12 cellular contexts compared by ENCODE assay signal in the genomic region with DNA sequence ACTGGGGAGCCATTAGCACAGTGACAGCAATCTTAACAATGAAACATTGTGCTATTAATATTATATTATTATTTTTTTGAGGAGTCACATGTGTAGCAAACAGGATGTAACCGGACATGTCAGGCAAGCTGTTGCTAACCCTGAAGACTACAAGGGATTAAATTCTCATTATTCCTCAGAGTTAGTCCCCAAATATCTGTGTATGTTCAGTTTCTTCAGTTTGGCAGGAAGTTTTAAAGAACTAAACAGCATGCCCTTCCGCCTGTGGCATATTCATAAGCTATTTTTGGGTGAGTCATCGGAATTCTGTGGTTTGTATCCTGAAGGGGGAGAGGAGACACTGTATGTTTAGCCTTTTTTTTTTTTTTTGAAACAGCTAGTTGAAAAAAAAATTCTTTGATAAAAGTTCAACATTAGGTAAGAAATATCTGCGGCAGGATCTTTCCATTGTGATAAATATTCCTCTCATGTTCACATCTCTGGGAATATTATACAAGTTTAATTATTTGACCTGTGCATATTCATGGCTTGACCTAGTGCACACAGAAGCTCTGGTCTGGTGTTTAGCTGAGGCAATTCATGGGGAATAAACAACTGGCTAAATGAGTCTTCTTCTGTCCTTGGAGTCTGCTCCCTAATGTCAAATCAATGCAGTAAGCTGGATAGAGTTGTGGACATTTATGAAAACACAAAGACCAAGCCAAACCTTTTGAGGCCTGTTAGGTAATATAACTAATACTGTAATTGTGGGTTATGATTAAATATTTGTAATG.
DNase-seq lines count a peak whose midpoint lies in the region; ATAC-seq and TF ChIP-seq lines count a peak whose summit lies in the region.
"Had no signal": no experiment of that assay in that cellular context is flagged by ENCODE, and none has a peak within 500 bp of the region (broad histone marks: within the 10 kb centered on the region; RNA-seq: fewer than 3 reads in every experiment).

No MANE protein-coding gene starts in this region.

- H3K9me3 ChIP-seq in left lung = no peaks in the 10 kb centered on the region
- H3K9me3 ChIP-seq: heart left ventricle had no signal

- DNase-seq in AG04449 (ENCODE audit: low read depth, low spot score) = peak; percentile 71
- DNase-seq in brain microvascular endothelial cell = peak; percentile 93
- no peak for DNase-seq in left lung
- no peak for DNase-seq in NCI-H345 (lab: John Stamatoyannopoulos, UW)
- no peak for DNase-seq in GM20000 (ENCODE audit: low spot score)
- DNase-seq: activated CD4-positive, alpha-beta T cell treated with anti-CD3 and anti-CD28 coated beads for 48 hours; activated naive CD8-positive, alpha-beta T cell treated with anti-CD3 and anti-CD28 coated beads, Interleukin-2, amount 50 U/mL, for 24 hours; heart left ventricle; nucleus accumbens had no signal

- H3K27me3 ChIP-seq in brain microvascular endothelial cell (replicated peaks) = no peaks in the 10 kb centered on the region
- no peaks in the 10 kb centered on the region for H3K27me3 ChIP-seq in left lung
- H3K27me3 ChIP-seq: heart left ventricle had no signal

- intact Hi-C loops in left lung (cut with DNase I) = no loop called here

- CTCF ChIA-PET in AG04449 (lab: Yijun Ruan, JAX) = interaction anchor here (0.9 to 3.3 kb wide), 6 partner anchors 16 to 399 kb away, joined by 3 to 21 read pairs (median 10); partner anchors contain the start of gene CDKN2B

- in situ Hi-C loops in brain microvascular endothelial cell (cut with HindIII; ENCODE audit: low pct_ligation_motif_present, low sequenced_read_pairs) = no loop called here

- TF ChIP-seq RAD21 in Ishikawa (IDR thresholded peaks at IDR 0.05; ENCODE audit: low read depth) = no peak

- ATAC-seq in left lung (peak; percentile 69), GM19035 (IDR thresholded peaks at IDR 0.05; ENCODE audit: unreplicated experiment) (no peak), HG03354 (IDR thresholded peaks at IDR 0.05; ENCODE audit: poor library complexity, severe bottlenecking, unreplicated experiment) (no peak)
- ATAC-seq: activated naive CD8-positive, alpha-beta T cell treated with anti-CD3 and anti-CD28 coated beads, Interleukin-2, amount 50 U/mL, for 24 hours had no signal

- peak; percentile 27; the same call in 1 of the 2 replicates for TF ChIP-seq EP300 in Ishikawa (IDR thresholded peaks at IDR 0.05; ENCODE audit: borderline replicate concordance)

- TF ChIP-seq CTCF in AG04449 (IDR thresholded peaks at IDR 0.05; ENCODE audit: insufficient read depth, low read length, missing control alignments) (no peak), brain microvascular endothelial cell (IDR thresholded peaks at IDR 0.05; ENCODE audit: low read depth, low read length, missing control alignments) (no peak), left lung (IDR thresholded peaks at IDR 0.05) (no peak), GM20000 (IDR thresholded peaks at IDR 0.05; ENCODE audit: extremely low read depth, missing control alignments) (no peak)

- POLR2A ChIA-PET in AG04449 (lab: Yijun Ruan, JAX) = interaction anchor here (0.8 to 1.4 kb wide), 3 partner anchors 26 to 100 kb away, joined by 3 read pairs; no protein-coding TSS in a partner anchor

- H3K4me3 ChIP-seq in AG04449 (ENCODE audit: low read depth, low read length) (no peak overlapping the region), brain microvascular endothelial cell (ENCODE audit: low read depth, low read length) (no peak overlapping the region), left lung (no peak overlapping the region)
- H3K4me3 ChIP-seq: heart left ventricle had no signal

- H3K4me1 ChIP-seq in left lung = peaks cover 9 to 20% of the 10 kb centered on the region in 2 donors

- peak overlapping the region; percentile 84 for H3K27ac ChIP-seq in brain microvascular endothelial cell
- H3K27ac ChIP-seq in left lung = peak overlapping the region; percentile 7 to 51

- H3K36me3 ChIP-seq in brain microvascular endothelial cell (replicated peaks) = no peaks in the 10 kb centered on the region
- no peaks in the 10 kb centered on the region for H3K36me3 ChIP-seq in left lung
- H3K36me3 ChIP-seq: heart left ventricle had no signal

TF ChIP-seq in Ishikawa, 13 proteins besides CTCF, POLR2A, EP300 and RAD21:
- TF ChIP-seq NFIC (IDR thresholded peaks at IDR 0.05) (no peak), TEAD4 (IDR thresholded peaks at IDR 0.05) (peak; percentile 71; the same call in 1 of the 2 replicates), EGR1 (IDR thresholded peaks at IDR 0.05) (no peak)

Comparison
In these comparisons a context has a peak if more than half of its experiments do, and no peak if none do; other contexts are left out.
1. DNase-seq: peak in AG04449 (single experiment) and brain microvascular endothelial cell (single experiment); none in left lung (0 of 2), NCI-H345 (single experiment) and GM20000 (single experiment).